Comparison of ENCODE assay signal across 8 cellular contexts in the genomic region with DNA sequence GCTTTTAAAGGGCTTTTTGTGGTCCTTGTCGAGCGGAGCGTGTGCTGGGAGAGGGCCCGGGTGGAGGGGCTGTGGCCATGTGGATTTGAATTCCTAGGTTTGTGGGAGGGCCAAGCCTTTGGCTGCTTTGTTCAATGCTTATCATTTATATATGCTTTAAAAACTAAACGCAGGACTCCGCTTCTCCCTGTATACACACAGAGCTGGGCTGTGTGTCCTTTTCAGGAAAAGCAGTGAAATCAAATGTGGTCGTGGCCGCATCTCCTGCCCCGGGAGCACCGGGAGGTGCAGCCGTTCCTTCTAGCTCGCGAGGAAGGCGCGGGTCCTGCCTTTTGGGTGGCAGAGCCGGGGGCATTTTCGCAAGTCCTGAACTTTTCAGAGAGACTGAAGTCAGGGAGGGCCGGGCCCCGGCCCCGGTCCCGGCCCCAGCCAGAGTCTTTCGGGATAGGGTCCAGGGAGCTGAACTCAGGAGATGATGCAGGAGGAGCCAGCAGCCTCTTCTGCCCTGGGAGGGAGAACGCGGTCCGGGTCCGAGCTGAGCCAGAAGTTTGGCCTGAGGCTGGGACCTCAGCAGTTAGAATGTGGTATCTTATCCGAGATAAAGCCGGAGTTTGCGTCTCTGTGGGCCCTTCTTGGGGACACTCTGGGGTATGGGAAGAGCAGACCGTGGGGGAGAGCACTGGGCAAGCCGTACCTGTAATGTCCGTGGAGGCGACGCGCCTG.
A peak's percentile ranks its signal among the peaks of the same experiment; 100 is the strongest.
DNase-seq lines count a peak whose midpoint lies in the region; ATAC-seq and TF ChIP-seq lines count a peak whose summit lies in the region.

No MANE protein-coding gene starts in this region.

- H3K9me3 ChIP-seq in neuron (ENCODE audit: low read length), result no peaks in the 10 kb centered on the region

- in situ Hi-C loops in Caki2 (cut with HindIII; ENCODE audit: low pct_unique_long_range_greater_than_20kb, low sequenced_read_pairs) (no loop called here), KBM-7 (cut with MboI; ENCODE audit: low pct_unique_long_range_greater_than_20kb, low sequenced_read_pairs) (no loop called here)

- H3K4me3 ChIP-seq in fibroblast of mammary gland (ENCODE audit: control insufficient read depth, low read depth, low read length), result peak overlapping the region; percentile 93
- H3K4me3 ChIP-seq in neuron (ENCODE audit: low read length), result peak overlapping the region; percentile 72

- peaks cover 24% of the 10 kb centered on the region for H3K4me1 ChIP-seq in neuron (ENCODE audit: insufficient read depth, low read length)

- H3K36me3 ChIP-seq in neuron (ENCODE audit: insufficient read depth, low read length), result no peaks in the 10 kb centered on the region

- H3K27me3 ChIP-seq in neuron (ENCODE audit: insufficient read depth, low read length), result no peaks in the 10 kb centered on the region

- TF ChIP-seq CTCF in fibroblast of mammary gland (conservative IDR thresholded peaks at IDR 0.05; ENCODE audit: control insufficient read depth, insufficient read depth, low read depth, low read length), result no peak

- peak overlapping the region; percentile 53 for H2AFZ ChIP-seq in neuron (ENCODE audit: low read depth, low read length)

- ATAC-seq in GM21526 (IDR thresholded peaks at IDR 0.05; ENCODE audit: low FRiP score, unreplicated experiment), result peak; percentile 22

- DNase-seq in Caki2 (ENCODE audit: low read depth), result peak; percentile 47
- peak; percentile 44 for DNase-seq in KBM-7
- peak; percentile 3 for DNase-seq in activated CD4-positive, alpha-beta T cell treated with anti-CD3 and anti-CD28 coated beads, Interleukin-2, amount 50 U/mL, for 1 hour
- DNase-seq in fibroblast of mammary gland (ENCODE audit: low read depth), result no peak
- no peak for DNase-seq in NCI-H2029 treated with DMSO at 0.1 percent for 48 hours (lab: John Stamatoyannopoulos, UW)
- DNase-seq in hippocampal formation (lab: John Stamatoyannopoulos, UW), result no peak

Comparison
In these comparisons a context has a peak if more than half of its experiments do, and no peak if none do; other contexts are left out.
1. DNase-seq: peak in Caki2 (single experiment), KBM-7 (single experiment) and activated CD4-positive, alpha-beta T cell treated with anti-CD3 and anti-CD28 coated beads, Interleukin-2, amount 50 U/mL, for 1 hour (single experiment); none in fibroblast of mammary gland (single experiment), NCI-H2029 treated with DMSO at 0.1 percent for 48 hours (single experiment) and hippocampal formation (0 of 2).